In the genomic region with DNA sequence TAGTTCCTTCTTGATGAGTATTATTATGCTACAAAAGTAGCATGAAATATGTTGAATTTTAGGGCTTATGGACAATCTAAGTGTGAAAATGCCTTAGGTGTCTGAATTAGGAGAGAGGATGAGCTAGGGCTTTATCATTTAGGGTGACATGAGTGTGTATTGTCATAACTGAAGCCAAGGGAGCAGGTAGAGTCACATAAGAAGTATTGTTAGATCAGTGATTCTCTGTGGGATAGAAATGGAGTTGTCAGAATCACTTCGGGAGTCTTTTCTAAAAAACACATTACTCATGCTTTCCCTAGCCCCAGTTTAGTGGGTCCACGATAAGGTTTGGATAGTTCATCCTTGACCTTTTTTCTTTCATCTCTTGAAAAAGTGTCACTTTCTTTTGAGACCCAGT, we compare ENCODE assay signal across 17 cellular contexts.
"Had no signal": no experiment of that assay in that cellular context is flagged by ENCODE, and none has a peak within 500 bp of the region (broad histone marks: within the 10 kb centered on the region; RNA-seq: fewer than 3 reads in every experiment).

No MANE protein-coding gene starts in this region.

- H3K27ac Mint-ChIP-seq: activated naive CD4-positive, alpha-beta T cell treated with anti-CD3 and anti-CD28 coated beads for 36 hours; mesothelial cell of epicardium; natural killer cell treated with Interleukin-12 subunit alpha and Interleukin-12 subunit beta and Interleukin-15 and Interleukin-18, amount 100 ng/mL, for 72 hours; T-helper 1 cell treated with Interleukin-12 subunit alpha and Interleukin-12 subunit beta and Interleukin-4 antibody, amounts not matched to agents 30 μg/mL and 1 μg/mL, for 36 hours had no signal

- H3K4me3 Mint-ChIP-seq: activated naive CD4-positive, alpha-beta T cell treated with anti-CD3 and anti-CD28 coated beads for 36 hours; mesothelial cell of epicardium; natural killer cell treated with Interleukin-12 subunit alpha and Interleukin-12 subunit beta and Interleukin-15 and Interleukin-18, amount 100 ng/mL, for 72 hours; T-helper 1 cell treated with Interleukin-12 subunit alpha and Interleukin-12 subunit beta and Interleukin-4 antibody, amounts not matched to agents 30 μg/mL and 1 μg/mL, for 36 hours had no signal

- H3K9me3 Mint-ChIP-seq: natural killer cell treated with Interleukin-12 subunit alpha and Interleukin-12 subunit beta and Interleukin-15 and Interleukin-18, amount 100 ng/mL, for 72 hours had no signal

- FAIRE-seq: bronchial epithelial cell, frontal cortex, keratinocyte had no signal

- ATAC-seq: lower lobe of right lung; natural killer cell treated with Interleukin-12 subunit alpha and Interleukin-12 subunit beta and Interleukin-15 and Interleukin-18, amount 100 ng/mL, for 72 hours; sciatic nerve had no signal

- DNase-seq: activated CD4-positive, alpha-beta T cell treated with anti-CD3 and anti-CD28 coated beads for 1 hour; activated CD8-positive, alpha-beta memory T cell treated with anti-CD3 and anti-CD28 coated beads for 24 hours; activated CD8-positive, alpha-beta memory T cell treated with anti-CD3 and anti-CD28 coated beads, Interleukin-2, amount 50 U/mL, for 48 hours; activated naive CD4-positive, alpha-beta T cell treated with anti-CD3 and anti-CD28 coated beads for 36 hours; cerebellar nuclear complex; cortex of kidney; hypothalamus; lower lobe of right lung; stimulated activated CD4-positive, alpha-beta T cell treated with anti-CD3 and anti-CD28 coated beads, Interleukin-4, amount 100 ng/mL, for 1 hour; thyroid gland had no signal

- H3K27me3 Mint-ChIP-seq: natural killer cell treated with Interleukin-12 subunit alpha and Interleukin-12 subunit beta and Interleukin-15 and Interleukin-18, amount 100 ng/mL, for 72 hours had no signal
